10 cellular contexts compared by ENCODE assay signal in the genomic region with DNA sequence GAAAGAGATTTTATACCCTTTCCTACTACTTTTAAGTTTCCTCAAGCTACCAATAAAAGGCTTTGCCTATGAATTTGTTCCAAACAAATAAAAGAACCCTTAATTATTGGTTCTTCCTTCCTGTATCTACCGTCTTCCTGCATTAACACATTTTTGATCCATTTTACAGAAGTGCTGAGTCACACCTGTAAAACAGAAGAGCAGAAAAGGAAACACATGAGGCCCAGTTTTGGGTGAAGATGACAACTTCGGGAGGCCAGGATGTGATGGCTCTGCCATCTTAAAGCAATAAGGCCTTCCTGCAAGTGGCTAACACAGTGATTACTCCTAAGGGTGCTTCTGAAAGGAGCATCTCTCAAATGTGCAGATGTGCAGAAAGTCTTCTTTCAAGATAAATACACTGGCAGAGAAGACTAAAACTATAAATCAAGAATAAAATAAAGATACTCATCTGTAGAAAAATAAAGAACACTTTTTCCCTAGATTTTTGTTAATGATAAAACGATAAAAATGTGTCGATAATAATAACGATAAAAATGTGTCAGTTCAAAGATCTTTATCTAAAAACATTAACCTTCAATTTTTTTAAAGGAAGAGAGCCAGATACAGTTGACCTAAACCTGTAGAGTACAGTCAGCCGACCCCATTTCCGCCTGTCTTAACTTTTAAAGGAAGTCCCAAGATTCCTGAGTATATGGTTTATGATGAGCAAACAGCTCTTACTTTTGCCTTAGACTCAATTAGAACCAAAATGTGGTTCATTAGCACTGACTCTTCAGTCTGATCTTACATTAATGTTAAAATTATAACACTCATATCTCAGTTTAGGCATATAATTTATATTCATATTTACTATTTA.
A peak's percentile ranks its signal among the peaks of the same experiment; 100 is the strongest.
DNase-seq lines count a peak whose midpoint lies in the region; ATAC-seq, FAIRE-seq and TF ChIP-seq lines count a peak whose summit lies in the region.
"Had no signal": no experiment of that assay in that cellular context is flagged by ENCODE, and none has a peak within 500 bp of the region (broad histone marks: within the 10 kb centered on the region; RNA-seq: fewer than 3 reads in every experiment).

No MANE protein-coding gene starts in this region.

- peak; percentile 34 for ATAC-seq in CD4-positive, alpha-beta T cell (ENCODE audit: poor library complexity)
- no peak for ATAC-seq in RWPE2 (ENCODE audit: low read depth)

- intact Hi-C loops in CD4-positive, alpha-beta T cell (cut with DNase I, micrococcal nuclease) = no loop called here
- intact Hi-C loops in endothelial cell of umbilical vein (cut with micrococcal nuclease) = loop anchor here (1.0 kb wide), 1 partner anchor 167 kb away; no protein-coding TSS in a partner anchor
- intact Hi-C loops in lower leg skin (cut with DNase I; ENCODE audit: low total_unique reads) = no loop called here

- H3K27me3 Mint-ChIP-seq in CD4-positive, alpha-beta T cell = no peaks in the 10 kb centered on the region
- H3K27me3 Mint-ChIP-seq: activated naive CD4-positive, alpha-beta T cell treated with anti-CD3 and anti-CD28 coated beads, Interleukin-2, amount 10 ng/mL, durations not matched to agents 7 days and 5 days had no signal

- H3K9me3 ChIP-seq in CD4-positive, alpha-beta T cell (ENCODE audit: control insufficient read depth, low read length) = no peaks in the 10 kb centered on the region
- H3K9me3 ChIP-seq in RWPE2 (ENCODE audit: severe bottlenecking) (no peaks in the 10 kb centered on the region), endothelial cell of umbilical vein (replicated peaks; ENCODE audit: control insufficient read depth, insufficient read depth, low read length) (no peaks in the 10 kb centered on the region)

- H3K79me2 ChIP-seq in endothelial cell of umbilical vein (ENCODE audit: control insufficient read depth, insufficient read depth, low read length) = peaks cover 21% of the 10 kb centered on the region

- no peaks in the 10 kb centered on the region for H3K9me3 Mint-ChIP-seq in CD4-positive, alpha-beta T cell
- H3K9me3 Mint-ChIP-seq: activated naive CD4-positive, alpha-beta T cell treated with anti-CD3 and anti-CD28 coated beads, Interleukin-2, amount 10 ng/mL, durations not matched to agents 7 days and 5 days had no signal

- no peak for TF ChIP-seq POLR2A in GM12891 (IDR thresholded peaks at IDR 0.05; ENCODE audit: low read depth, low read length)
- TF ChIP-seq POLR2A in endothelial cell of umbilical vein (IDR thresholded peaks at IDR 0.05; ENCODE audit: low read depth, low read length) = no peak
- no peak for TF ChIP-seq POLR2A in lower leg skin (IDR thresholded peaks at IDR 0.05)

- peaks cover 68% of the 10 kb centered on the region for H3K4me1 Mint-ChIP-seq in CD4-positive, alpha-beta T cell (ENCODE audit: low read depth)

- H3K9me1 ChIP-seq in endothelial cell of umbilical vein (replicated peaks; ENCODE audit: control insufficient read depth, extremely low read depth, insufficient read depth, low read length) = no peaks in the 10 kb centered on the region

- no peaks in the 10 kb centered on the region for H4K20me1 ChIP-seq in endothelial cell of umbilical vein (replicated peaks; ENCODE audit: control insufficient read depth, extremely low read depth, insufficient read depth, low read length)

- no peak overlapping the region for H3K4me3 ChIP-seq in RWPE2 (ENCODE audit: severe bottlenecking)
- no peak overlapping the region for H3K4me3 ChIP-seq in endothelial cell of umbilical vein (replicated peaks in 1 of 3; ENCODE audit: insufficient read depth in 1 of 3, low read depth in 1 of 3, low read length in 3 of 3)
- no peak overlapping the region for H3K4me3 ChIP-seq in lower leg skin (ENCODE audit: low read depth, poor library complexity, severe bottlenecking)

- peak overlapping the region; percentile 49 for H3K4me2 ChIP-seq in endothelial cell of umbilical vein (ENCODE audit: insufficient read depth, low read length)

- POLR2A ChIA-PET in CD4-positive, alpha-beta T cell (lab: Charles Lee) = no interaction called here
- POLR2A ChIA-PET in endothelial cell of umbilical vein (lab: Charles Lee) = no interaction called here

- FAIRE-seq in GM12891 (lab: Jason Lieb, UNC) (no peak), endothelial cell of umbilical vein (lab: Jason Lieb, UNC) (no peak)
- FAIRE-seq: islet of Langerhans had no signal

- BruUV-seq in endothelial cell of umbilical vein (replicated peaks; lab: Mats Ljungman, UMichigan) = no TSS peak

- WGBS in lower leg skin, 2 donors = 58 to 59% methylated on average over 7 of the region's 7 CpGs

- TF ChIP-seq CTCF in CD4-positive, alpha-beta T cell (IDR thresholded peaks at IDR 0.05) = no peak
- TF ChIP-seq CTCF in RWPE2 (IDR thresholded peaks at IDR 0.05; ENCODE audit: poor library complexity, severe bottlenecking) (no peak), endothelial cell of umbilical vein (IDR thresholded peaks at IDR 0.05; ENCODE audit: extremely low read depth in 1 of 2, insufficient read depth in 1 of 2, low read depth in 1 of 2, low read length in 2 of 2) (no peak), lower leg skin (IDR thresholded peaks at IDR 0.05) (no peak)

- no peak overlapping the region for H3K27ac ChIP-seq in CD4-positive, alpha-beta T cell (ENCODE audit: low read depth, low read length)
- H3K27ac ChIP-seq in RWPE2 (ENCODE audit: poor library complexity, severe bottlenecking) (peak overlapping the region; percentile 95), endothelial cell of umbilical vein (ENCODE audit: insufficient read depth, low read depth, low read length) (peak overlapping the region; percentile 6)

- no peaks in the 10 kb centered on the region for H3K27me3 ChIP-seq in CD4-positive, alpha-beta T cell (ENCODE audit: control insufficient read depth, insufficient read depth, low read length)
- H3K27me3 ChIP-seq in RWPE2 (ENCODE audit: insufficient read depth, poor library complexity, severe bottlenecking) (no peaks in the 10 kb centered on the region), endothelial cell of umbilical vein (ENCODE audit: control insufficient read depth in 2 of 2, insufficient read depth in 2 of 2, low read length in 2 of 2) (no peaks in the 10 kb centered on the region)

- peak overlapping the region; percentile 7 for H3K27ac Mint-ChIP-seq in CD4-positive, alpha-beta T cell

- no peak overlapping the region for H3K4me3 Mint-ChIP-seq in CD4-positive, alpha-beta T cell
- H3K4me3 Mint-ChIP-seq: activated naive CD4-positive, alpha-beta T cell treated with anti-CD3 and anti-CD28 coated beads, Interleukin-2, amount 10 ng/mL, durations not matched to agents 7 days and 5 days had no signal

- no peak overlapping the region for H2AFZ ChIP-seq in endothelial cell of umbilical vein (ENCODE audit: low read depth, low read length)

- peaks cover 6% of the 10 kb centered on the region for H3K36me3 Mint-ChIP-seq in CD4-positive, alpha-beta T cell (ENCODE audit: low read depth)

- H3K36me3 ChIP-seq in RWPE2 (ENCODE audit: low read depth) (peaks cover 11% of the 10 kb centered on the region), endothelial cell of umbilical vein (ENCODE audit: control insufficient read depth in 2 of 2, extremely low read depth in 1 of 2, insufficient read depth in 2 of 2, low read length in 2 of 2) (peaks cover 2 to 3% of the 10 kb centered on the region in 2 experiments)

- H3K4me1 ChIP-seq in RWPE2 (ENCODE audit: insufficient read depth, poor library complexity, severe bottlenecking) (peaks cover 42% of the 10 kb centered on the region), endothelial cell of umbilical vein (ENCODE audit: control insufficient read depth, extremely low read depth, insufficient read depth, low read length) (peaks cover 47% of the 10 kb centered on the region)

- dilution Hi-C loops in endothelial cell of umbilical vein (cut with MboI; ENCODE audit: extremely low pct_ligation_motif_present, low sequenced_read_pairs) = no loop called here

- no peak for DNase-seq in CD4-positive, alpha-beta T cell
- DNase-seq in GM12891 (ENCODE audit: insufficient read length, low spot score) = no peak
- DNase-seq in RWPE2 (ENCODE audit: low spot score) = no peak
- DNase-seq in endothelial cell of umbilical vein (ENCODE audit: low read depth, low spot score) = peak; percentile 41
- DNase-seq in lower leg skin (ENCODE audit: low spot score in 2 of 2) = no peak
- no peak for DNase-seq in superior temporal gyrus (ENCODE audit: extremely low spot score)
- DNase-seq in NCI-H524 treated with DMSO at 0.1 percent for 48 hours (lab: John Stamatoyannopoulos, UW) = no peak
- DNase-seq: activated naive CD4-positive, alpha-beta T cell treated with anti-CD3 and anti-CD28 coated beads, Interleukin-2, amount 10 ng/mL, durations not matched to agents 7 days and 5 days; DMS 273 treated with DMSO at 0.1 percent for 48 hours had no signal

- CTCF ChIA-PET in CD4-positive, alpha-beta T cell (lab: Charles Lee) = interaction anchor here (0.7 kb wide), 1 partner anchor 978 kb away, joined by 3 read pairs; no protein-coding TSS in a partner anchor
- CTCF ChIA-PET in endothelial cell of umbilical vein (lab: Charles Lee) = interaction anchor here (0.9 to 3.9 kb wide), 6 partner anchors 10 to 52 kb away, joined by 3 to 17 read pairs (median 4); no protein-coding TSS in a partner anchor

- no peak overlapping the region for H3K9ac ChIP-seq in endothelial cell of umbilical vein (replicated peaks; ENCODE audit: extremely low read depth, insufficient read depth, low read length)

TF ChIP-seq in GM12891, 5 proteins besides CTCF, POLR2A, EP300 and RAD21:
- no peak for TF ChIP-seq PAX5 (IDR thresholded peaks at IDR 0.05; ENCODE audit: insufficient read depth, low read length, severe bottlenecking)
- TF ChIP-seq SPI1 (IDR thresholded peaks at IDR 0.05; ENCODE audit: low read depth, low read length) = peak; percentile 45
TF ChIP-seq in GM12891: peak in this region for 1.

TF ChIP-seq in endothelial cell of umbilical vein, 7 proteins besides CTCF, POLR2A, EP300 and RAD21:
- TF ChIP-seq, protein P1, sequence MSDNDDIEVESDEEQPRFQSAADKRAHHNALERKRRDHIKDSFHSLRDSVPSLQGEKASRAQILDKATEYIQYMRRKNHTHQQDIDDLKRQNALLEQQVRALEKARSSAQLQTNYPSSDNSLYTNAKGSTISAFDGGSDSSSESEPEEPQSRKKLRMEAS (IDR thresholded peaks at IDR 0.05; ENCODE audit: insufficient read depth, insufficient read length) = no peak
- TF ChIP-seq GATA2 (IDR thresholded peaks at IDR 0.05; ENCODE audit: insufficient read depth, insufficient read length, low read depth, low read length) (peak; percentile 45), MYC (IDR thresholded peaks at IDR 0.05; ENCODE audit: low read depth, low read length) (no peak)
